Comparison of ENCODE assay signal across 19 cellular contexts in the genomic region with DNA sequence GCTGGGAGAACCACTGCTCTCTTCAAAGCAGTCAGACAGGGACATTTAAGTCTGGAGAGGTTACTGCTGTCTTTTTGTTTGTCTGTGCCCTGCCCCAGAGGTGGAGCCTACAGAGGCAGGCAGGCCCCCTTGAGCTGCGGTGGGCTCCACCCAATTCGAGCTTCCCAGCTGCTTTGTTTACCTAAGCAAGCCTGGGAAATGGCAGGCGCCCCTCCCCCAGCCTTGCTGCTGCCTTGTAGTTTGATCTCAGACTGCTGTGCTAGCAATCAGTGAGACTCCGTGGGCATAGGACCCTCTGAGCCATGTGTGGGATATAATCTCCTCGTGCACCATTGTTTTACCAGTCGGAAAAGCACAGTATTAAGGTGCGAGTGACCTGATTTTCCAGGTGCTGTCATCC. TPM values are rescaled to one million over a fixed set of nuclear protein-coding genes. Genes with fewer than 3 reads are reported as not detected.
"Had no signal": no experiment of that assay in that cellular context is flagged by ENCODE, and none has a peak within 500 bp of the region (broad histone marks: within the 10 kb centered on the region; RNA-seq: fewer than 3 reads in every experiment).

No MANE protein-coding gene starts in this region.

RNA-seq across cellular contexts. Expression of a gene that starts 40.0 kb away (rescaled TPM):
- total RNA-seq: naive thymus-derived CD8-positive, alpha-beta T cell; natural killer cell; natural killer cell treated with Interleukin-12 subunit alpha and Interleukin-12 subunit beta and Interleukin-15 and Interleukin-18, amount 100 ng/mL, for 72 hours; neural crest cell; occipital lobe; omental fat pad; osteoblast; osteocyte; posterior vena cava; prostate gland; pulmonary artery endothelial cell; right atrium auricular region; right cardiac atrium; sciatic nerve; sigmoid colon; skeletal muscle tissue; spleen had no signal
- polyA plus RNA-seq: naive thymus-derived CD8-positive, alpha-beta T cell; neural cell; ovary; spleen had no signal
